Comparison of ENCODE assay signal across 7 cellular contexts in the genomic region with DNA sequence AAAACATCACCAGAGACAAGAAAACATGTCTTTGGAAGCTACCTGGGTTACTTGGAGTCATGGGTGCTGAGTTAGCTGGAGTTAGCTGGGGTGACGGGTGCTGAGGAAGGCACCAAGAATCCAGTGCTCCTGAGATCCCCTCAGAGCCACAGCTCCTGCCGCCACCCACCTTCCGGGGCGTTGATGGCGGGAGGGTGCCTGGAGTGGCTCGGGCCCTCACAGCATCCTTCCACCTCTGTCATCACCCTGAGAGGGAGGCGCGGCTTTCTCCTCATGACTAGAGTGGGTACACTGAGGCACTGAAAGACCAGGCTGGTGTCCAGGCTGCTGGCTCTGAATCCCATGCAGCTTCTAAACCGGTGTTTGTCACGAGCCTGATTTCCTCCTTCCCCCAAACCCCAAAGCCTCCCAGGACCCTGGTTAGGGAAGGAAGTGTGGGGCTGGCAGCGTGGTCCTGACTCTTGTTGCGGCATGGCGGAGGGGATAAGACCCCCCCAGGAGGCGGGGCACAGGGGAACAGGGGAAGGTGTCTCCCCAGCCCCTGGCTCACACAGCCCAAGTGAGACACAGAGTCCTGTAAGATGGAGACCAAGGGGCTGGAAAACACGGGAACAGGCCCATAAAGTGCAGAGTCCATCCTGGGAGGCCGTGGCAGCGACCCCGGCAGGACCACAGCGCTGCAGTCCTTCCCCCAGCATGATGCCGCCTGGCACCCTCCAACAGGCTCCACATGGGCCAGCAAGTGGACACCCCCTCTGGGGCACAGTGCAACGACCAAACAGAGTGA.
DNase-seq lines count a peak whose midpoint lies in the region; ATAC-seq and TF ChIP-seq lines count a peak whose summit lies in the region.
"Not testable (repeated sequence)": the region's sequence is repeated elsewhere in the genome, so short reads cannot be mapped to it uniquely, and the experiment has no call there.

No MANE protein-coding gene starts in this region.

- peaks cover 10 to 30% (median 24%) of the 10 kb centered on the region in 10 experiments; a peak in 18 of 20 replicates for H3K4me1 ChIP-seq in BLaER1 treated with 17β-estradiol and CSF1 and Interleukin-3, amounts not matched to agents 10 nM and 100 nM
- H3K4me1 ChIP-seq in Peyer's patch; upper lobe of left lung; aorta (ENCODE audit: control insufficient read depth in 1 of 2, insufficient read depth in 2 of 2, low read length in 2 of 2): not testable (repeated sequence)

- DNase-seq in Peyer's patch (peak in 2 of 3 donors; percentile 21 to 25), mesenteric fat pad (ENCODE audit: low spot score) (peak; percentile 77), sciatic nerve (ENCODE audit: low spot score) (peak; percentile 32), aorta (peak in 1 of 2 donors; percentile 67)
- DNase-seq in upper lobe of left lung, result not testable (repeated sequence)

- not testable (repeated sequence) for H3K36me3 ChIP-seq in BLaER1 treated with 17β-estradiol and CSF1 and Interleukin-3, amounts not matched to agents 10 nM and 100 nM; Peyer's patch; upper lobe of left lung; aorta (ENCODE audit: control insufficient read depth in 1 of 2, insufficient read depth in 2 of 2, low read length in 1 of 2)

- not testable (repeated sequence) for H3K27me3 ChIP-seq in BLaER1 treated with 17β-estradiol and CSF1 and Interleukin-3, amounts not matched to agents 10 nM and 100 nM; Peyer's patch; upper lobe of left lung; aorta (ENCODE audit: control insufficient read depth in 1 of 2, insufficient read depth in 2 of 2, low read length in 1 of 2)

- ATAC-seq in esophagus mucosa (peak; percentile 15), upper lobe of left lung (ENCODE audit: low FRiP score in 2 of 2) (peak; percentile 22 to 49), aorta (ENCODE audit: low FRiP score) (peak; percentile 50)
- ATAC-seq in sciatic nerve, result not testable (repeated sequence)

- WGBS in upper lobe of left lung, 2 donors, result 63 to 81% methylated on average over 4 to 20 of the region's 21 CpGs
- WGBS in aorta, 2 donors, result 91 to 92% methylated on average over 13 to 21 of the region's 21 CpGs

- peaks cover 21 to 32% (median 30%) of the 10 kb centered on the region in 11 experiments for H3K9me3 ChIP-seq in BLaER1 treated with 17β-estradiol and CSF1 and Interleukin-3, amounts not matched to agents 10 nM and 100 nM (replicated peaks in 1 of 11)
- not testable (repeated sequence) for H3K9me3 ChIP-seq in Peyer's patch; upper lobe of left lung; aorta (ENCODE audit: control insufficient read depth, low read length)

- H3K27ac ChIP-seq in BLaER1 treated with 17β-estradiol and CSF1 and Interleukin-3, amounts not matched to agents 10 nM and 100 nM; Peyer's patch; upper lobe of left lung; aorta (ENCODE audit: low read depth in 1 of 2, low read length in 2 of 2): not testable (repeated sequence)

- H3K4me2 ChIP-seq in BLaER1 treated with 17β-estradiol and CSF1 and Interleukin-3, amounts not matched to agents 10 nM and 100 nM, result peak overlapping the region in 10 of 11 experiments; percentile 21 to 55 (median 42); a peak in 15 of 22 replicates

- not testable (repeated sequence) for TF ChIP-seq EP300 in upper lobe of left lung (IDR thresholded peaks at IDR 0.05)

- not testable (repeated sequence) for TF ChIP-seq POLR2A in Peyer's patch (IDR thresholded peaks at IDR 0.05); upper lobe of left lung (IDR thresholded peaks at IDR 0.05)

- not testable (repeated sequence) for TF ChIP-seq CTCF in Peyer's patch (IDR thresholded peaks at IDR 0.05); upper lobe of left lung (IDR thresholded peaks at IDR 0.05)

- intact Hi-C loops in sciatic nerve (cut with DNase I); aorta (cut with DNase I): not testable (repeated sequence)

- H4K20me1 ChIP-seq in BLaER1 treated with 17β-estradiol and CSF1 and Interleukin-3, amounts not matched to agents 10 nM and 100 nM, result not testable (repeated sequence)

- not testable (repeated sequence) for H3K9ac ChIP-seq in BLaER1 treated with 17β-estradiol and CSF1 and Interleukin-3, amounts not matched to agents 10 nM and 100 nM

- H3K4me3 ChIP-seq in BLaER1 treated with 17β-estradiol and CSF1 and Interleukin-3, amounts not matched to agents 10 nM and 100 nM; Peyer's patch; upper lobe of left lung; aorta (ENCODE audit: low read length in 2 of 2): not testable (repeated sequence)
